Comparison of ENCODE assay signal across 18 cellular contexts in the genomic region with DNA sequence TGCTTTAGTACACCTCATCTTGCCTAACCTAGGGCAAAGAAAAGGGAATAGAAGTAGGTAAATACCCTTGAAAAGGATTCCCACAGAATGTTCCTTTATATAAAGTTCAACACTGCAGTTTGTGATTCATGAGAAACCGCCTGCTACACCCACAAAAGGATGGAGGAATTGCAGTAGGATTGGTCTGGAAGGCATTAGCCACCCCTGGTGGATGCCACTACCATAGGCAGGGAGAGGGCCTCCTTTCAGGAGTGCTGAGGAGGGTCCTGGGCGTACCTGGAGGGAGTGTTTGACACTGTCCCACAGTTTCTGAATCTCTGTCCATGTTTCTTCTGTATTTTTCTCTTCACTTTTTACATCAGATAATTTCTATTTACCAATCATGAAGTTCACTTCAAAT.
A peak's percentile ranks its signal among the peaks of the same experiment; 100 is the strongest.
DNase-seq lines count a peak whose midpoint lies in the region; ATAC-seq and TF ChIP-seq lines count a peak whose summit lies in the region.
"Had no signal": no experiment of that assay in that cellular context is flagged by ENCODE, and none has a peak within 500 bp of the region (broad histone marks: within the 10 kb centered on the region; RNA-seq: fewer than 3 reads in every experiment).

No MANE protein-coding gene starts in this region.

- peak; percentile 28 for TF ChIP-seq CTCF in cardiac muscle cell (IDR thresholded peaks at IDR 0.05; ENCODE audit: low read depth, low read length)
- TF ChIP-seq CTCF in VCaP (conservative IDR thresholded peaks at IDR 0.05): peak; percentile 50

- intact Hi-C loops in Right ventricle myocardium inferior (cut with DNase I): loop anchor here (10.0 kb wide), 1 partner anchor 135 kb away; no protein-coding TSS in a partner anchor

- DNase-seq in cardiac muscle cell (ENCODE audit: low read depth in 1 of 2, low spot score in 1 of 2): no peak
- DNase-seq in Right ventricle myocardium inferior (ENCODE audit: missing footprints): no peak
- DNase-seq in hepatic stellate cell (ENCODE audit: low spot score): peak; percentile 10
- DNase-seq in stromal cell of bone marrow (ENCODE audit: low read depth): peak; percentile 40
- DNase-seq in caudate nucleus (lab: John Stamatoyannopoulos, UW): no peak
- DNase-seq: activated CD8-positive, alpha-beta T cell treated with anti-CD3 and anti-CD28 coated beads for 36 hours; amniotic stem cell; Calu3; HCEC 1CT; NCI-H1694 treated with DMSO at 0.1 percent for 48 hours; NCI-H446 treated with DMSO at 0.1 percent for 48 hours; SJCRH30; stimulated activated CD4-positive, alpha-beta T cell treated with anti-CD3 and anti-CD28 coated beads, Interleukin-4, amount 100 ng/mL, for 1 hour; tibial artery had no signal

- no peaks in the 10 kb centered on the region for H3K27me3 ChIP-seq in cardiac muscle cell
- H3K27me3 ChIP-seq: SJCRH30, tibial artery had no signal

- ATAC-seq in Right ventricle myocardium inferior: no peak
- no peak for ATAC-seq in HG02938 (IDR thresholded peaks at IDR 0.05; ENCODE audit: unreplicated experiment)
- no peak for ATAC-seq in HG03097 (IDR thresholded peaks at IDR 0.05; ENCODE audit: low FRiP score, unreplicated experiment)
- ATAC-seq: activated CD8-positive, alpha-beta T cell treated with anti-CD3 and anti-CD28 coated beads for 36 hours; activated T-helper 17 cell treated with anti-CD3 and anti-CD28 coated beads, Interleukin-2, amount 50 U/mL, for 72 hours had no signal

- no peaks in the 10 kb centered on the region for H3K9me3 ChIP-seq in cardiac muscle cell (ENCODE audit: low read depth)
- H3K9me3 ChIP-seq: SJCRH30, tibial artery had no signal

- H3K27ac ChIP-seq in cardiac muscle cell (no peak overlapping the region), VCaP (no peak overlapping the region), caudate nucleus (ENCODE audit: low read depth, low read length) (no peak overlapping the region)
- H3K27ac ChIP-seq: SJCRH30, tibial artery had no signal

- H3K4me3 ChIP-seq in cardiac muscle cell: no peak overlapping the region
- H3K4me3 ChIP-seq: SJCRH30, tibial artery had no signal

- H3K4me1 ChIP-seq in cardiac muscle cell (ENCODE audit: low read depth): no peaks in the 10 kb centered on the region
- H3K4me1 ChIP-seq: SJCRH30, tibial artery had no signal

- no peaks in the 10 kb centered on the region for H3K36me3 ChIP-seq in cardiac muscle cell
- H3K36me3 ChIP-seq: SJCRH30, tibial artery had no signal

Comparison
In these comparisons a context has a peak if more than half of its experiments do, and no peak if none do; other contexts are left out.
1. DNase-seq: peak in hepatic stellate cell (single experiment) and stromal cell of bone marrow (single experiment); none in cardiac muscle cell (0 of 2), Right ventricle myocardium inferior (single experiment) and caudate nucleus (0 of 61).